9 cellular contexts compared by ENCODE assay signal in genomic region chrX:154799554-154800348, GRCh38. TPM values are rescaled to one million over a fixed set of nuclear protein-coding genes. Genes with fewer than 3 reads are reported as not detected.
DNase-seq lines count a peak whose midpoint lies in the region; ATAC-seq and TF ChIP-seq lines count a peak whose summit lies in the region.
"Had no signal": no experiment of that assay in that cellular context is flagged by ENCODE, and none has a peak within 500 bp of the region (broad histone marks: within the 10 kb centered on the region; RNA-seq: fewer than 3 reads in every experiment).

No MANE protein-coding gene starts in this region.

- peaks cover 65% of the 10 kb centered on the region for H3K4me1 Mint-ChIP-seq in activated CD8-positive, alpha-beta memory T cell treated with anti-CD3 and anti-CD28 coated beads, Interleukin-2, amount 10 ng/mL, durations not matched to agents 7 days and 5 days

- H3K27ac ChIP-seq in Panc1 (ENCODE audit: low read length) (peak overlapping the region; percentile 83), thyroid gland (peak overlapping the region; percentile 15 to 48 (median 39))

- H3K4me3 ChIP-seq in Panc1 (ENCODE audit: low read depth in 2 of 2, low read length in 2 of 2) (peak overlapping the region in 1 of 2 experiments; percentile 19; a peak in 2 of 4 replicates), fibroblast of villous mesenchyme (ENCODE audit: low read depth, low read length) (no peak overlapping the region), thyroid gland (replicated peaks in 1 of 3) (no peak overlapping the region)

- H3K9me3 ChIP-seq in Panc1 (ENCODE audit: control insufficient read depth, insufficient read depth, low read depth, low read length) (no peaks in the 10 kb centered on the region), thyroid gland (no peaks in the 10 kb centered on the region)

- POLR2A ChIA-PET in Panc1 (lab: Charles Lee), result interaction anchor here (0.6 kb wide), 1 partner anchor 227 kb away, joined by 6 read pairs; the partner anchor contains the start of gene FUNDC2

- 28 to 37% methylated on average over 9 of the region's 9 CpGs for WGBS in thyroid gland, 2 donors

- no peak overlapping the region for H3K4me3 Mint-ChIP-seq in activated CD8-positive, alpha-beta memory T cell treated with anti-CD3 and anti-CD28 coated beads, Interleukin-2, amount 10 ng/mL, durations not matched to agents 7 days and 5 days

- intact Hi-C loops in Panc1 (cut with micrococcal nuclease; ENCODE audit: unreplicated experiment) (no loop called here), thyroid gland (cut with DNase I) (no loop called here), Right ventricle myocardium inferior (cut with DNase I) (no loop called here)

- TF ChIP-seq CTCF in Panc1 (IDR thresholded peaks at IDR 0.05) (no peak), fibroblast of villous mesenchyme (IDR thresholded peaks at IDR 0.05; ENCODE audit: insufficient read depth, low read depth, low read length) (no peak), thyroid gland (IDR thresholded peaks at IDR 0.05) (no peak)

- H3K27me3 ChIP-seq in Panc1 (ENCODE audit: control insufficient read depth, insufficient read depth, low read length), result no peaks in the 10 kb centered on the region
- H3K27me3 ChIP-seq in thyroid gland, result no peaks in the 10 kb centered on the region

- no TSS peak for BruUV-seq in Panc1 (replicated peaks; lab: Mats Ljungman, UMichigan)

- TF ChIP-seq POLR2A in thyroid gland (IDR thresholded peaks at IDR 0.05), result no peak

- in situ Hi-C loops in Panc1 (cut with HindIII; ENCODE audit: low pct_unique_long_range_greater_than_20kb, low sequenced_read_pairs), result no loop called here

- no peak for ATAC-seq in activated CD8-positive, alpha-beta memory T cell treated with anti-CD3 and anti-CD28 coated beads, Interleukin-2, amount 10 ng/mL, durations not matched to agents 7 days and 5 days
- ATAC-seq in Panc1 (peak; percentile 87), Right ventricle myocardium inferior (no peak)

- H3K4me1 ChIP-seq in Panc1 (ENCODE audit: control insufficient read depth, insufficient read depth, low read length) (peaks cover 88% of the 10 kb centered on the region), thyroid gland (peaks cover 15 to 18% of the 10 kb centered on the region in 2 donors)

- H3K27me3 Mint-ChIP-seq in activated CD8-positive, alpha-beta memory T cell treated with anti-CD3 and anti-CD28 coated beads, Interleukin-2, amount 10 ng/mL, durations not matched to agents 7 days and 5 days, result no peaks in the 10 kb centered on the region

- H3K36me3 Mint-ChIP-seq in activated CD8-positive, alpha-beta memory T cell treated with anti-CD3 and anti-CD28 coated beads, Interleukin-2, amount 10 ng/mL, durations not matched to agents 7 days and 5 days, result peaks cover 13% of the 10 kb centered on the region

- DNase-seq in activated CD8-positive, alpha-beta memory T cell treated with anti-CD3 and anti-CD28 coated beads, Interleukin-2, amount 10 ng/mL, durations not matched to agents 7 days and 5 days, result no peak
- no peak for DNase-seq in activated CD8-positive, alpha-beta memory T cell treated with anti-CD3 and anti-CD28 coated beads for 24 hours
- DNase-seq in Panc1 (ENCODE audit: low read depth, low spot score) (no peak), fibroblast of villous mesenchyme (ENCODE audit: low read depth) (peak; percentile 33), thyroid gland (peak; percentile 64 to 67), pons (ENCODE audit: low spot score) (no peak), AML-193 (lab: John Stamatoyannopoulos, UW) (no peak), Right ventricle myocardium inferior (ENCODE audit: missing footprints) (no peak)

- no peaks in the 10 kb centered on the region for H3K36me3 ChIP-seq in Panc1 (ENCODE audit: control insufficient read depth, insufficient read depth, low read length)
- H3K36me3 ChIP-seq in thyroid gland, result no peaks in the 10 kb centered on the region

- H3K9me3 Mint-ChIP-seq in activated CD8-positive, alpha-beta memory T cell treated with anti-CD3 and anti-CD28 coated beads, Interleukin-2, amount 10 ng/mL, durations not matched to agents 7 days and 5 days (ENCODE audit: low read depth), result no peaks in the 10 kb centered on the region

- CTCF ChIA-PET in activated CD8-positive, alpha-beta memory T cell treated with anti-CD3 and anti-CD28 coated beads, Interleukin-2, amount 10 ng/mL, durations not matched to agents 7 days and 5 days (lab: Charles Lee), result interaction anchor here (0.9 to 1.7 kb wide), 3 partner anchors 10 to 36 kb away, joined by 3 to 5 read pairs (median 3); no protein-coding TSS in a partner anchor
- CTCF ChIA-PET in Panc1 (lab: Charles Lee), result interaction anchor here (0.6 kb wide), 1 partner anchor 128 kb away, joined by 3 read pairs; no protein-coding TSS in a partner anchor

- peak overlapping the region; percentile 86 for H3K27ac Mint-ChIP-seq in activated CD8-positive, alpha-beta memory T cell treated with anti-CD3 and anti-CD28 coated beads, Interleukin-2, amount 10 ng/mL, durations not matched to agents 7 days and 5 days

RNA-seq across cellular contexts. Expression of gene MPP1, which starts 5.5 kb away (rescaled TPM):
- total RNA-seq in activated CD8-positive, alpha-beta memory T cell treated with anti-CD3 and anti-CD28 coated beads, Interleukin-2, amount 10 ng/mL, durations not matched to agents 7 days and 5 days, result 10 to 100 TPM; 29.0 to 37.4 TPM
- total RNA-seq in Panc1 (2021; ENCODE audit: unreplicated experiment) (89.3 TPM), fibroblast of villous mesenchyme (11.7 and 17.1 TPM in 2 replicates), thyroid gland (10 to 100 TPM; 26.8 to 47.3 (median 28.8) TPM), Right ventricle myocardium inferior (40.7 TPM)
- 47.3 TPM for polyA plus RNA-seq in Panc1 (2012; ENCODE audit: insufficient read length)

RNA-seq across cellular contexts. Expression of gene SMIM9, which starts 34.7 kb away (rescaled TPM):
- under 1 TPM in 1 of 2 experiments, not detected in 1; 0.26 TPM for total RNA-seq in activated CD8-positive, alpha-beta memory T cell treated with anti-CD3 and anti-CD28 coated beads, Interleukin-2, amount 10 ng/mL, durations not matched to agents 7 days and 5 days
- total RNA-seq in Panc1 (2021; ENCODE audit: unreplicated experiment), result not detected
- not detected for polyA plus RNA-seq in Panc1 (2012; ENCODE audit: insufficient read length)
- not detected in 2 replicates for total RNA-seq in fibroblast of villous mesenchyme
- not detected for total RNA-seq in thyroid gland
- total RNA-seq in Right ventricle myocardium inferior, result not detected
- polyA plus RNA-seq: neural cell had no signal

RNA-seq across cellular contexts. Expression of gene DKC1, which starts 37.1 kb away (rescaled TPM):
- total RNA-seq in activated CD8-positive, alpha-beta memory T cell treated with anti-CD3 and anti-CD28 coated beads, Interleukin-2, amount 10 ng/mL, durations not matched to agents 7 days and 5 days, result 100 to 1,000 TPM in 1 of 2 experiments, 10 to 100 TPM in 1; 81.0 to 116 TPM
- total RNA-seq in Panc1 (2021; ENCODE audit: unreplicated experiment) (179 TPM), fibroblast of villous mesenchyme (34.8 and 38.9 TPM in 2 replicates), thyroid gland (10 to 100 TPM; 33.8 to 41.5 (median 35.2) TPM), Right ventricle myocardium inferior (19.7 TPM)
- 131 TPM for polyA plus RNA-seq in Panc1 (2012; ENCODE audit: insufficient read length)

RNA-seq across cellular contexts. Expression of gene GAB3, which starts 48.9 kb away (rescaled TPM):
- total RNA-seq in activated CD8-positive, alpha-beta memory T cell treated with anti-CD3 and anti-CD28 coated beads, Interleukin-2, amount 10 ng/mL, durations not matched to agents 7 days and 5 days, result 10 to 100 TPM; 20.0 to 26.6 TPM
- total RNA-seq in Panc1 (2021; ENCODE audit: unreplicated experiment) (8.2 TPM), fibroblast of villous mesenchyme (0.43 and 0.64 TPM in 2 replicates), thyroid gland (10 to 100 TPM in 1 of 4 donors, 1 to 10 TPM in 3; 5.8 to 10.2 (median 8.1) TPM), Right ventricle myocardium inferior (12.1 TPM)
- polyA plus RNA-seq in Panc1 (2012; ENCODE audit: insufficient read length), result 2.9 TPM
- polyA plus RNA-seq: neural cell had no signal

Comparison
In these comparisons a context has a peak if more than half of its experiments do, and no peak if none do; other contexts are left out.
1. DNase-seq: peak in fibroblast of villous mesenchyme (single experiment) and thyroid gland (2 of 2); none in activated CD8-positive, alpha-beta memory T cell treated with anti-CD3 and anti-CD28 coated beads, Interleukin-2, amount 10 ng/mL, durations not matched to agents 7 days and 5 days (single experiment), activated CD8-positive, alpha-beta memory T cell treated with anti-CD3 and anti-CD28 coated beads for 24 hours (single experiment), Panc1 (single experiment), pons (single experiment), AML-193 (0 of 2) and Right ventricle myocardium inferior (single experiment).